8 cellular contexts compared by ENCODE assay signal in the genomic region with DNA sequence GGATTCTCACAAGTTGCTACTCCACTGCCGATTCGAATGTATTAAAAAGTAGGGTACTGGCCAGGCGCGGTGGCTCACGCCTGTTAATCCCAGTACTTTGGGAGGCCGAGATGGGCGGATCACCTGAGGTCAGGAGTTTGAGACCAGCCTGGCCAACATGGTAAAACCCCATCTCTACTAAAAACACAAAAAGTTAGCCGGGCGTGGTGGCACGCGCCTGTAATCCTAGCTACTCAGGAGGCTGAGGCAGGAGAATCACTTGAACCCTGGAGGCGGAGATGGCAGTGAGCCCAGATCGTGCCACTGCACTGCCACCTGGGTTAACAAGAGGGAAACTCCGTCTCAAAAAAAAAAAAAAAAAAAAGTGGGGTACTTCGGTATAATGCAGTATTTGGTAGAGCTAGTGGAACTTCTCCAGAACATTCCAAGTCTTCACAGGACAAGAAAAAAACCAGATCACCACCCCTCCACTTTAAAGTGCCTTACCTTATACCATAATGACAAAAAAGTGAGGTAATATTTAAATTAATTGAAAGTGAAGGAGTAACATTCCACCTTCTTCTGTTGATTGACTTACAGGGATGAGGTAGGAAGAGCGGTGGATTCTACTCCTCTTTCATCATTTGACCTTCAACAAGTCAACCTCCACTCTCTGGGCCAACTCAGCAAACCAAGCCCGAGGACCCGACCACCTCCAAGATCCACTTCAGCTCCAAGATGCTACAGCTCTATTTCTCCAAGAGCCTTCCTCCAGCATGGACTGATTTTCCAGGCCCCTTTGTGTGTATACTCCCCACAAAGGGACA. TPM values are rescaled to one million over a fixed set of nuclear protein-coding genes. Genes with fewer than 3 reads are reported as not detected.
A peak's percentile ranks its signal among the peaks of the same experiment; 100 is the strongest.
DNase-seq lines count a peak whose midpoint lies in the region; TF ChIP-seq lines count a peak whose summit lies in the region.

No MANE protein-coding gene starts in this region.

- H3K27ac Mint-ChIP-seq in chondrocyte (ENCODE audit: unreplicated experiment) = peak overlapping the region; percentile 92

- no peaks in the 10 kb centered on the region for H3K9me3 ChIP-seq in muscle layer of duodenum (ENCODE audit: control insufficient read depth in 1 of 2, low read length in 2 of 2)

- H3K36me3 ChIP-seq in muscle layer of duodenum (ENCODE audit: control insufficient read depth in 1 of 2, insufficient read depth in 2 of 2, low read length in 2 of 2) = peaks cover 9 to 12% of the 10 kb centered on the region in 2 donors

- H3K4me1 ChIP-seq in muscle layer of duodenum (ENCODE audit: control insufficient read depth in 1 of 2, insufficient read depth in 2 of 2, low read length in 2 of 2) = peaks cover 12 to 29% of the 10 kb centered on the region in 2 donors

- no peaks in the 10 kb centered on the region for H3K9me3 Mint-ChIP-seq in chondrocyte (ENCODE audit: low read depth)

- DNase-seq in ELR (ENCODE audit: low read depth) (peak; percentile 13), RKO (ENCODE audit: low spot score) (peak; percentile 61), chondrocyte (ENCODE audit: low spot score) (peak; percentile 30), superior temporal gyrus (ENCODE audit: extremely low spot score) (no peak), SW480 (ENCODE audit: low spot score) (no peak), Ammon's horn (ENCODE audit: low spot score) (no peak), NCI-H187 (lab: John Stamatoyannopoulos, UW) (no peak)

- H3K36me3 Mint-ChIP-seq in chondrocyte (ENCODE audit: low read depth) = peaks cover 6% of the 10 kb centered on the region

- no peak for TF ChIP-seq CTCF in chondrocyte (IDR thresholded peaks at IDR 0.05)

- H3K27me3 Mint-ChIP-seq in chondrocyte (ENCODE audit: low read depth) = no peaks in the 10 kb centered on the region

- peak overlapping the region; percentile 86 for H3K4me3 Mint-ChIP-seq in chondrocyte (ENCODE audit: unreplicated experiment)

- H3K4me3 ChIP-seq in muscle layer of duodenum (ENCODE audit: low read depth in 1 of 2, low read length in 2 of 2) = peak overlapping the region; percentile 68 to 80

- peak overlapping the region; percentile 81 for H3K27ac ChIP-seq in muscle layer of duodenum (ENCODE audit: low read length)

- H3K4me1 Mint-ChIP-seq in chondrocyte (ENCODE audit: low read depth) = peaks cover 48% of the 10 kb centered on the region

- no peaks in the 10 kb centered on the region for H3K27me3 ChIP-seq in muscle layer of duodenum (ENCODE audit: low read depth, low read length)

RNA-seq across cellular contexts. Expression of a gene that starts 2.0 kb away (rescaled TPM):
- total RNA-seq in chondrocyte = 64.9 to 74.9 TPM (median 65.5 TPM) in 3 replicates

RNA-seq across cellular contexts. Expression of a gene that starts 37.4 kb away (rescaled TPM):
- 35.7 to 40.2 TPM (median 39.7 TPM) in 3 replicates for total RNA-seq in chondrocyte

RNA-seq across cellular contexts. Expression of a gene that starts 58.3 kb away (rescaled TPM):
- 45.2 to 56.1 TPM (median 50.4 TPM) in 3 replicates for total RNA-seq in chondrocyte

Comparison
In these comparisons a context has a peak if more than half of its experiments do, and no peak if none do; other contexts are left out.
1. DNase-seq: peak in ELR (single experiment), RKO (single experiment) and chondrocyte (single experiment); none in superior temporal gyrus (single experiment), SW480 (single experiment), Ammon's horn (single experiment) and NCI-H187 (0 of 2).